In the genomic region with DNA sequence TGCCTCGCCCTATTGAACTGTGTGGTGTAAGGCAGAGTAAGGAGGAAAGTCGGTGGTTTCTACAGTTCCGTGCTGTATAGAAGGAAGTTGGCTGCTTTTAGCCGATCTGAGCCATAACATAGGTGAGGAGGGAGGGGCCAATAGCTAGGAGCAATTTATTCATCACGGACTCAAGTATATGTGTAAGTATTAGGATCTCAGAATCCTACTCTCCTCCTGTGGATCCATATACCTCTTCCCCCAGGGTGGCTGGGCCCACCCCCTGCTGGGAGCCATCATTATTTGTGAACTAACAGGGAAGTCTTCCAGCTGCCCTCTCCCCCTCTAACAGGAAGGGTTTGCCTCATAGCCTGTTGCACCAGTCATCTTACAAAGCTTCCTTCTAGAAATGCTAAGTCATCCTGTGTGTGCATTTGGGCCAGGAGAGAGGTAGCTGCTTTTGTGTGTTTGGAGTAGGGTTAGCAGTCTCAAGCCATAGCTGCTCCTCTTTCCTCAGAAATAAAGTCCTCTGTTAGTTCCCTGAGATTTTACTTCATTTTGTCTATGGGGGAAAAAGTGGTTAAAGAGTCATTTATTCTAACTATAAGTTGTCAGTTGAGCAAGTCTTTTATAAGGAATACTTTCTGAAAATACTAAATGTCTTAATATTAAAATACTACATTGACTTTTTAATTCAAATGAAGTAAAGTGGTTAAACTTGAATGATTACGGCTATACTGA, we compare ENCODE assay signal across 2 cellular contexts.
TF ChIP-seq lines count a peak whose summit lies in the region.

No MANE protein-coding gene starts in this region.

TF ChIP-seq in K562, 482 proteins besides CTCF, POLR2A, EP300 and RAD21 (continues in another document):
- TF ChIP-seq PHTF2 (CRISPR knock-in tag; IDR thresholded peaks at IDR 0.05) (no peak), FOXK2 (conservative IDR thresholded peaks at IDR 0.05 in 1 of 2, IDR thresholded peaks at IDR 0.05 in 1 of 2; ENCODE audit: low read depth in 2 of 2) (peak; percentile 67 to 75; a peak in 3 of 4 replicates), FOXJ2 (tag; IDR thresholded peaks at IDR 0.05) (peak; percentile 49; the same call in 1 of the 2 replicates), PURB (CRISPR knock-in tag; IDR thresholded peaks at IDR 0.05; ENCODE audit: low read depth) (no peak), ZKSCAN8 (CRISPR knock-in tag; IDR thresholded peaks at IDR 0.05) (peak; percentile 48; the same call in 1 of the 2 replicates), PTTG1 (tag; IDR thresholded peaks at IDR 0.05; ENCODE audit: low read depth) (no peak; the same call in 1 of the 2 replicates), WHSC1 (IDR thresholded peaks at IDR 0.05; ENCODE audit: low read length) (no peak), POLR2B (IDR thresholded peaks at IDR 0.05; ENCODE audit: low read depth, partially characterized antibody) (peak; percentile 31), ATF7 (IDR thresholded peaks at IDR 0.05) (peak; percentile 90), BRCA1 (IDR thresholded peaks at IDR 0.05) (no peak), BRCA1 (CRISPR knock-in tag; IDR thresholded peaks at IDR 0.05) (no peak), MEF2A (IDR thresholded peaks at IDR 0.05; ENCODE audit: control insufficient read depth, low read depth, low read length) (no peak), SREBF1 (IDR thresholded peaks at IDR 0.05; ENCODE audit: borderline replicate concordance, low read depth, low read length) (no peak), NFATC3 (IDR thresholded peaks at IDR 0.05) (no peak), NBN (IDR thresholded peaks at IDR 0.05; ENCODE audit: low read depth) (peak; percentile 95)
- TF ChIP-seq, protein P1, sequence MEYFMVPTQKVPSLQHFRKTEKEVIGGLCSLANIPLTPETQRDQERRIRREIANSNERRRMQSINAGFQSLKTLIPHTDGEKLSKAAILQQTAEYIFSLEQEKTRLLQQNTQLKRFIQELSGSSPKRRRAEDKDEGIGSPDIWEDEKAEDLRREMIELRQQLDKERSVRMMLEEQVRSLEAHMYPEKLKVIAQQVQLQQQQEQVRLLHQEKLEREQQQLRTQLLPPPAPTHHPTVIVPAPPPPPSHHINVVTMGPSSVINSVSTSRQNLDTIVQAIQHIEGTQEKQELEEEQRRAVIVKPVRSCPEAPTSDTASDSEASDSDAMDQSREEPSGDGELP (CRISPR knock-in tag; IDR thresholded peaks at IDR 0.05; ENCODE audit: borderline replicate concordance) = peak; percentile 76
- TF ChIP-seq, protein P2, sequence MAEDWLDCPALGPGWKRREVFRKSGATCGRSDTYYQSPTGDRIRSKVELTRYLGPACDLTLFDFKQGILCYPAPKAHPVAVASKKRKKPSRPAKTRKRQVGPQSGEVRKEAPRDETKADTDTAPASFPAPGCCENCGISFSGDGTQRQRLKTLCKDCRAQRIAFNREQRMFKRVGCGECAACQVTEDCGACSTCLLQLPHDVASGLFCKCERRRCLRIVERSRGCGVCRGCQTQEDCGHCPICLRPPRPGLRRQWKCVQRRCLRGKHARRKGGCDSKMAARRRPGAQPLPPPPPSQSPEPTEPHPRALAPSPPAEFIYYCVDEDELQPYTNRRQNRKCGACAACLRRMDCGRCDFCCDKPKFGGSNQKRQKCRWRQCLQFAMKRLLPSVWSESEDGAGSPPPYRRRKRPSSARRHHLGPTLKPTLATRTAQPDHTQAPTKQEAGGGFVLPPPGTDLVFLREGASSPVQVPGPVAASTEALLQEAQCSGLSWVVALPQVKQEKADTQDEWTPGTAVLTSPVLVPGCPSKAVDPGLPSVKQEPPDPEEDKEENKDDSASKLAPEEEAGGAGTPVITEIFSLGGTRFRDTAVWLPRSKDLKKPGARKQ (CRISPR knock-in tag; IDR thresholded peaks at IDR 0.05) = no peak
- TF ChIP-seq, protein P3, sequence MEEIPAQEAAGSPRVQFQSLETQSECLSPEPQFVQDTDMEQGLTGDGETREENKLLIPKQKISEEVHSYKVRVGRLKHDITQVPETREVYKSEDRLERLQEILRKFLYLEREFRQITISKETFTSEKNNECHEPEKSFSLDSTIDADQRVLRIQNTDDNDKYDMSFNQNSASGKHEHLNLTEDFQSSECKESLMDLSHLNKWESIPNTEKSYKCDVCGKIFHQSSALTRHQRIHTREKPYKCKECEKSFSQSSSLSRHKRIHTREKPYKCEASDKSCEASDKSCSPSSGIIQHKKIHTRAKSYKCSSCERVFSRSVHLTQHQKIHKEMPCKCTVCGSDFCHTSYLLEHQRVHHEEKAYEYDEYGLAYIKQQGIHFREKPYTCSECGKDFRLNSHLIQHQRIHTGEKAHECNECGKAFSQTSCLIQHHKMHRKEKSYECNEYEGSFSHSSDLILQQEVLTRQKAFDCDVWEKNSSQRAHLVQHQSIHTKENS (CRISPR knock-in tag; IDR thresholded peaks at IDR 0.05) = no peak
- TF ChIP-seq, protein P4, sequence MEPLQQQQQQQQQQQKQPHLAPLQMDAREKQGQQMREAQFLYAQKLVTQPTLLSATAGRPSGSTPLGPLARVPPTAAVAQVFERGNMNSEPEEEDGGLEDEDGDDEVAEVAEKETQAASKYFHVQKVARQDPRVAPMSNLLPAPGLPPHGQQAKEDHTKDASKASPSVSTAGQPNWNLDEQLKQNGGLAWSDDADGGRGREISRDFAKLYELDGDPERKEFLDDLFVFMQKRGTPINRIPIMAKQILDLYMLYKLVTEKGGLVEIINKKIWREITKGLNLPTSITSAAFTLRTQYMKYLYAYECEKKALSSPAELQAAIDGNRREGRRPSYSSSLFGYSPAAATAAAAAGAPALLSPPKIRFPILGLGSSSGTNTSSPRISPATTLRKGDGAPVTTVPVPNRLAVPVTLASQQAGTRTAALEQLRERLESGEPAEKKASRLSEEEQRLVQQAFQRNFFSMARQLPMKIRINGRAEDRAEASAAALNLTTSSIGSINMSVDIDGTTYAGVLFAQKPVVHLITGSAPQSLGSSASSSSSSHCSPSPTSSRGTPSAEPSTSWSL (CRISPR knock-in tag; IDR thresholded peaks at IDR 0.05; ENCODE audit: borderline replicate concordance) = 0 out of 2 replicates have a peak, but pooled peaks have one; percentile 55
- TF ChIP-seq, protein P5, sequence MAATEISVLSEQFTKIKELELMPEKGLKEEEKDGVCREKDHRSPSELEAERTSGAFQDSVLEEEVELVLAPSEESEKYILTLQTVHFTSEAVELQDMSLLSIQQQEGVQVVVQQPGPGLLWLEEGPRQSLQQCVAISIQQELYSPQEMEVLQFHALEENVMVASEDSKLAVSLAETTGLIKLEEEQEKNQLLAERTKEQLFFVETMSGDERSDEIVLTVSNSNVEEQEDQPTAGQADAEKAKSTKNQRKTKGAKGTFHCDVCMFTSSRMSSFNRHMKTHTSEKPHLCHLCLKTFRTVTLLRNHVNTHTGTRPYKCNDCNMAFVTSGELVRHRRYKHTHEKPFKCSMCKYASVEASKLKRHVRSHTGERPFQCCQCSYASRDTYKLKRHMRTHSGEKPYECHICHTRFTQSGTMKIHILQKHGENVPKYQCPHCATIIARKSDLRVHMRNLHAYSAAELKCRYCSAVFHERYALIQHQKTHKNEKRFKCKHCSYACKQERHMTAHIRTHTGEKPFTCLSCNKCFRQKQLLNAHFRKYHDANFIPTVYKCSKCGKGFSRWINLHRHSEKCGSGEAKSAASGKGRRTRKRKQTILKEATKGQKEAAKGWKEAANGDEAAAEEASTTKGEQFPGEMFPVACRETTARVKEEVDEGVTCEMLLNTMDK (IDR thresholded peaks at IDR 0.05; ENCODE audit: borderline replicate concordance, insufficient read depth, low read depth, low read length, poor library complexity, severe bottlenecking) = no peak

TF ChIP-seq in GM12891, 5 proteins besides CTCF, POLR2A, EP300 and RAD21:
- TF ChIP-seq TAF1 (IDR thresholded peaks at IDR 0.05; ENCODE audit: low read depth, low read length) = no peak
- TF ChIP-seq SPI1 (IDR thresholded peaks at IDR 0.05; ENCODE audit: low read depth, low read length) = no peak
